ENCODE assay signal across 8 cellular contexts in the genomic region with DNA sequence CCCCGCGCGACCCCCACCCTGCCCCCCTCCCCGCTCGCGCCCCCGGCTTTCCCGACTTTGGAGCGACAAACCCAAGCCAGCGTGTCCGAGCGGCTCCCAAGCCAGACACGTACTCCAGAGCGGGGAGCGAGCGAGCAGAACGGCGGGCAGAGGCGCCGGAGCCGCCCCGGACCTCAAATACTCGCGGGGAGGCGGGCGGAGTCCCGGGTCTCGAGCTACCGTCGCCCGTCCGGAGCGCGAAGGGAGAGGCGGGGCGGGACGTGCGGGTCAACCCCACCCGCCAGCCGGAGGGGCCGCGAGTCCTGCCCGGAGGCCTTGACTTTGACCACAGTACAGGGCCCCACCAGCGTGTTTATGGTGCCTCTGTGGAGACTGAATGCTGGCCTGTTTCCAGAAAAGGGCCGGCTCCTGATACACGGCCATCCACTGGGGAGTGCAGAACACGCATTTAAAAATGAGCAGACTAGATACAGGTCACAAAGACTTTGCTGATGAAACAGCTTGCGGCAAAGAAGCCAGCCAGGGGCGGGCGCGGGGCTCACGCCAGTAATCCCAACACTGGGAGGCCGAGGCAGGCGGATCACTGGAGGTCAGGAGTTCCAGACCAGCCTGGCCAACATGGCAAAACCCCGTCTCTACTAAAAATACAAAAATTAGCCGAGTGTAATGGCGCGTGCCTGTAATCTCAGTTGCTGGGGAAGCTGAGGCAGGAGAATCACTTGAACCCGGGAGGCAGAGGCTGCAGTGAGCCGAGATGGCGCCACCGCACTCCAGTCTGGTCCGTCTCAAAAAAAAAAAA. TPM values are rescaled to one million over a fixed set of nuclear protein-coding genes. Genes with fewer than 3 reads are reported as not detected.
DNase-seq lines count a peak whose midpoint lies in the region; ATAC-seq, FAIRE-seq and TF ChIP-seq lines count a peak whose summit lies in the region.

Gene SERPINB6 (minus strand): TSS at position 148 of the 799 bp plus-strand sequence. CDS start 12,235 bp downstream, outside the sequence.

- H3K4me3 ChIP-seq in prostate gland, result peak within 1 kb of the TSS; percentile 82 to 85

- CTCF ChIA-PET in CD4-positive, alpha-beta T cell (lab: Charles Lee), result interaction anchor here (1.2 to 1.6 kb wide), 3 partner anchors 9 to 18 kb away, joined by 3 to 6 read pairs (median 3); no protein-coding TSS in a partner anchor
- CTCF ChIA-PET in MCF 10A (lab: Yijun Ruan, JAX), result interaction anchor here (0.6 to 0.9 kb wide), 5 partner anchors 15 to 237 kb away, joined by 3 to 8 read pairs (median 3); no protein-coding TSS in a partner anchor

- peak; percentile 65 for ATAC-seq in CD4-positive, alpha-beta T cell (ENCODE audit: poor library complexity)
- ATAC-seq in HG03432 (IDR thresholded peaks at IDR 0.05; ENCODE audit: unreplicated experiment), result no peak

- H3K9me3 Mint-ChIP-seq in CD4-positive, alpha-beta T cell, result no peaks in the 10 kb centered on the region
- H3K9me3 Mint-ChIP-seq in MCF 10A (ENCODE audit: unreplicated experiment), result no peaks in the 10 kb centered on the region

- no peaks in the 10 kb centered on the region for H3K9me3 ChIP-seq in CD4-positive, alpha-beta T cell (ENCODE audit: control insufficient read depth, low read length)
- no peaks in the 10 kb centered on the region for H3K9me3 ChIP-seq in prostate gland

- H3K27ac ChIP-seq in CD4-positive, alpha-beta T cell (ENCODE audit: low read depth, low read length), result no peak within 1 kb of the TSS
- peak within 1 kb of the TSS; percentile 98 to 99 for H3K27ac ChIP-seq in prostate gland

- POLR2A ChIA-PET in CD4-positive, alpha-beta T cell (lab: Charles Lee), result interaction anchor here (0.8 to 1.6 kb wide), 7 partner anchors 18 to 94 kb away, joined by 3 to 30 read pairs (median 4); no protein-coding TSS in a partner anchor
- POLR2A ChIA-PET in MCF 10A (lab: Yijun Ruan, JAX), result interaction anchor here (0.8 to 2.3 kb wide), 8 partner anchors 8 to 206 kb away, joined by 3 to 65 read pairs (median 4); no protein-coding TSS in a partner anchor

- peak within 1 kb of the TSS; percentile 93 for H3K4me3 Mint-ChIP-seq in CD4-positive, alpha-beta T cell
- H3K4me3 Mint-ChIP-seq in MCF 10A (ENCODE audit: unreplicated experiment), result peak within 1 kb of the TSS; percentile 81

- BruUV-seq in MCF 10A (replicated peaks; lab: Mats Ljungman, UMichigan), result no TSS peak

- no peaks in the 10 kb centered on the region for H3K36me3 ChIP-seq in prostate gland

- no peaks in the 10 kb centered on the region for H3K36me3 Mint-ChIP-seq in CD4-positive, alpha-beta T cell (ENCODE audit: low read depth)
- peaks cover 5% of the 10 kb centered on the region for H3K36me3 Mint-ChIP-seq in MCF 10A (ENCODE audit: insufficient read depth, unreplicated experiment)

- H3K27ac Mint-ChIP-seq in CD4-positive, alpha-beta T cell, result peak within 1 kb of the TSS; percentile 84
- peak within 1 kb of the TSS; percentile 79 for H3K27ac Mint-ChIP-seq in MCF 10A (ENCODE audit: low read depth, unreplicated experiment)

- TF ChIP-seq POLR2A in prostate gland (IDR thresholded peaks at IDR 0.05), result peak; percentile 28

- peak in 7 of 10 experiments; percentile 11 to 51 (median 26) for DNase-seq in CD4-positive, alpha-beta T cell
- peak; percentile 44 for DNase-seq in HT1080 (ENCODE audit: low read depth)
- DNase-seq in UCSD-AML1 (lab: John Stamatoyannopoulos, UW; ENCODE audit: unreplicated experiment), result peak; percentile 80
- DNase-seq in MCF 10A (ENCODE audit: unreplicated experiment), result peak; percentile 59
- peak in 50 of 51 donors; percentile 33 to 90 (median 71) for DNase-seq in hypothalamus (lab: John Stamatoyannopoulos, UW)
- peak; percentile 69 for DNase-seq in prostate gland (ENCODE audit: low spot score)
- DNase-seq in D721Med (ENCODE audit: insufficient read length, low spot score), result no peak

- TF ChIP-seq CTCF in CD4-positive, alpha-beta T cell (IDR thresholded peaks at IDR 0.05), result no peak
- TF ChIP-seq CTCF in MCF 10A (IDR thresholded peaks at IDR 0.05; ENCODE audit: unreplicated experiment) (no peak), prostate gland (IDR thresholded peaks at IDR 0.05) (peak in 1 of 4 experiments; percentile 8), D721Med (IDR thresholded peaks at IDR 0.05; ENCODE audit: insufficient read depth, missing control alignments) (no peak)

- no peaks in the 10 kb centered on the region for H3K4me1 ChIP-seq in prostate gland (replicated peaks)

- H3K27me3 ChIP-seq in CD4-positive, alpha-beta T cell (ENCODE audit: control insufficient read depth, insufficient read depth, low read length), result no peaks in the 10 kb centered on the region
- H3K27me3 ChIP-seq in prostate gland (replicated peaks; ENCODE audit: insufficient read depth), result no peaks in the 10 kb centered on the region

- H3K27me3 Mint-ChIP-seq in CD4-positive, alpha-beta T cell, result peaks cover 26% of the 10 kb centered on the region
- H3K27me3 Mint-ChIP-seq in MCF 10A (ENCODE audit: insufficient read depth, unreplicated experiment), result no peaks in the 10 kb centered on the region

- intact Hi-C loops in CD4-positive, alpha-beta T cell (cut with DNase I, micrococcal nuclease), result loop anchor here in 1 of 2 experiments (2.0 kb wide), 1 partner anchor 17 kb away; no protein-coding TSS in a partner anchor
- intact Hi-C loops in MCF 10A (cut with micrococcal nuclease), result no loop called here
- intact Hi-C loops in prostate gland (cut with DNase I), result loop anchor here (2.0 kb wide), 1 partner anchor 19 kb away; no protein-coding TSS in a partner anchor

- 2% methylated on average over 46 of the region's 63 CpGs for WGBS in prostate gland

- no peak for FAIRE-seq in D721Med (lab: Jason Lieb, UNC)

- peaks cover 31% of the 10 kb centered on the region for H3K4me1 Mint-ChIP-seq in CD4-positive, alpha-beta T cell (ENCODE audit: low read depth)
- H3K4me1 Mint-ChIP-seq in MCF 10A (ENCODE audit: insufficient read depth, unreplicated experiment), result peaks cover 6% of the 10 kb centered on the region

RNA-seq across cellular contexts. Expression of gene SERPINB6, which starts in this region (rescaled TPM):
- 10 to 100 TPM; 11.0 to 11.9 TPM for total RNA-seq in CD4-positive, alpha-beta T cell
- total RNA-seq in HT1080 (2014; rRNA removed; shearing (Covaris generic)), result 45.9 and 52.6 TPM in 2 replicates
- polyA plus RNA-seq in HT1080 (2015; cell fraction: cytosol; rRNA removed), result 98.6 and 121 TPM in 2 replicates
- polyA plus RNA-seq in HT1080 (2015; cell fraction: nucleus; rRNA removed), result 86.9 and 93.4 TPM in 2 replicates
- 68.5 and 75.6 TPM in 2 replicates for total RNA-seq in MCF 10A (2022)
- 100 to 1,000 TPM; 155 to 202 TPM for total RNA-seq in prostate gland
